In the genomic region with DNA sequence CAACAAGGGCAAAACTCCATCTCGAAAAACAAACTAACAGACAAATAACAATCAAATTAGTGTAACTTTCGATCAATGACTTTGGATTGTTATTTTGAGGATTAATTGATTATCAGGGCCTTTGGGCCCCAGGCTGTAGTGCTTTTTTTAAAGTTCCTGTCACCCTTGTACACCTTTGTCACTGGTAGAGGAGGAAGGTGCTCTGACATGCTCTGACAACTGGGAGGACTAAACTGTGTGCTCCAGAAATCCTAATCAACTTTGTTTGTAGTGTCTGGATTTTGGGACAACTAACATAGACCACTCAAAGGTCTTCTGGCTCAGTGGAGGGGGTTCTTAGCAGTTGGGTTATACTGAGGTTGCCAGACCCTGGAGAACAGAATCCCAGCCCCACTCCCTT, we compare ENCODE assay signal across 9 cellular contexts. TPM values are rescaled to one million over a fixed set of nuclear protein-coding genes. Genes with fewer than 3 reads are reported as not detected.
DNase-seq lines count a peak whose midpoint lies in the region; ATAC-seq and TF ChIP-seq lines count a peak whose summit lies in the region.
"Had no signal": no experiment of that assay in that cellular context is flagged by ENCODE, and none has a peak within 500 bp of the region (broad histone marks: within the 10 kb centered on the region; RNA-seq: fewer than 3 reads in every experiment).

No MANE protein-coding gene starts in this region.

- no CpG with 5 or more reads among the region's 2 CpGs for WGBS in mesendoderm (ENCODE audit: extremely low coverage, insufficient coverage, low lambda C conversion rate)

- H3K9me3 ChIP-seq in left ventricle myocardium inferior (replicated peaks), result no peaks in the 10 kb centered on the region

- H3K18ac ChIP-seq in mesendoderm (ENCODE audit: low read length), result no peak overlapping the region

- no peaks in the 10 kb centered on the region for H3K27me3 Mint-ChIP-seq in MCF 10A (ENCODE audit: insufficient read depth, unreplicated experiment)

- H3K23ac ChIP-seq in mesendoderm (ENCODE audit: low read length), result no peak overlapping the region

- TF ChIP-seq CTCF in left ventricle myocardium inferior (IDR thresholded peaks at IDR 0.05; ENCODE audit: borderline replicate concordance) (no peak), MCF 10A (IDR thresholded peaks at IDR 0.05; ENCODE audit: unreplicated experiment) (no peak)

- H3K4ac ChIP-seq in mesendoderm (ENCODE audit: low read depth, low read length), result no peak overlapping the region

- no peaks in the 10 kb centered on the region for H3K9me3 Mint-ChIP-seq in MCF 10A (ENCODE audit: unreplicated experiment)

- H2BK15ac ChIP-seq in mesendoderm (replicated peaks; ENCODE audit: low read depth), result no peak overlapping the region

- peak overlapping the region; percentile 66 for H3K4me2 ChIP-seq in mesendoderm (ENCODE audit: low read length)

- no peak for DNase-seq in left ventricle myocardium inferior
- no peak for DNase-seq in cardiac septum (ENCODE audit: low spot score)
- no peak for DNase-seq in MCF 10A (ENCODE audit: unreplicated experiment)
- no peak for DNase-seq in mesendoderm
- DNase-seq in amniotic stem cell (lab: John Stamatoyannopoulos, UW), result no peak
- DNase-seq in NOMO-1 (lab: John Stamatoyannopoulos, UW; ENCODE audit: unreplicated experiment in 2 of 2), result no peak
- DNase-seq in NK-92 treated with Interleukin-12 subunit alpha and Interleukin-12 subunit beta, amount 100 ng/mL, for 24 hours (lab: John Stamatoyannopoulos, UW), result no peak

- CTCF ChIA-PET in MCF 10A (lab: Yijun Ruan, JAX), result no interaction called here

- no peak overlapping the region for H4K8ac ChIP-seq in mesendoderm (ENCODE audit: low read depth, low read length)

- H3K4me1 ChIP-seq in left ventricle myocardium inferior (peaks cover 41% of the 10 kb centered on the region), mesendoderm (ENCODE audit: control insufficient read depth, low read depth, low read length) (peaks cover 4% of the 10 kb centered on the region)

- POLR2A ChIA-PET in MCF 10A (lab: Yijun Ruan, JAX), result interaction anchor here (1.5 to 1.6 kb wide), 2 partner anchors 23 to 29 kb away, joined by 6 to 8 read pairs; no protein-coding TSS in a partner anchor

- H3K4me3 Mint-ChIP-seq in MCF 10A (ENCODE audit: unreplicated experiment), result peak overlapping the region; percentile 91

- H3K27me3 ChIP-seq in left ventricle myocardium inferior (ENCODE audit: low read depth), result no peaks in the 10 kb centered on the region
- H3K27me3 ChIP-seq in mesendoderm (ENCODE audit: insufficient read depth, low read length, poor library complexity), result no peaks in the 10 kb centered on the region

- peaks cover 59% of the 10 kb centered on the region for H3K79me2 ChIP-seq in mesendoderm (ENCODE audit: control insufficient read depth, insufficient read depth, low read length)

- H3K36me3 Mint-ChIP-seq in MCF 10A (ENCODE audit: insufficient read depth, unreplicated experiment), result peaks cover 34% of the 10 kb centered on the region

- ATAC-seq in GM21423 (IDR thresholded peaks at IDR 0.05; ENCODE audit: unreplicated experiment), result no peak

- H2BK120ac ChIP-seq in mesendoderm (ENCODE audit: low read depth, low read length), result no peak overlapping the region

- H3K36me3 ChIP-seq in left ventricle myocardium inferior (peaks cover 14% of the 10 kb centered on the region), mesendoderm (ENCODE audit: control insufficient read depth, insufficient read depth, low read length) (peaks cover 4% of the 10 kb centered on the region)

- H2AK5ac ChIP-seq in mesendoderm (ENCODE audit: low read length), result no peak overlapping the region

- H2BK5ac ChIP-seq in mesendoderm (ENCODE audit: low read length), result no peak overlapping the region

- H3K27ac ChIP-seq in left ventricle myocardium inferior (replicated peaks), result peak overlapping the region; percentile 92
- H3K27ac ChIP-seq in mesendoderm (ENCODE audit: low read depth, low read length), result no peak overlapping the region

- TSS peak; percentile 22 for BruUV-seq in MCF 10A (replicated peaks; lab: Mats Ljungman, UMichigan)

- no peak overlapping the region for H4K5ac ChIP-seq in mesendoderm (ENCODE audit: low read length)

- H3K56ac ChIP-seq in mesendoderm (ENCODE audit: low read length), result peak overlapping the region; percentile 75

- intact Hi-C loops in left ventricle myocardium inferior (cut with micrococcal nuclease), result no loop called here
- intact Hi-C loops in cardiac septum (cut with DNase I), result no loop called here
- intact Hi-C loops in MCF 10A (cut with micrococcal nuclease), result loop anchor here (10.0 kb wide), 1 partner anchor 330 kb away; no protein-coding TSS in a partner anchor

- H3K4me3 ChIP-seq in left ventricle myocardium inferior (peak overlapping the region; percentile 94), mesendoderm (ENCODE audit: low read length) (peak overlapping the region; percentile 32)

- H3K79me1 ChIP-seq in mesendoderm (ENCODE audit: low read length), result peaks cover 7% of the 10 kb centered on the region

- H3K4me1 Mint-ChIP-seq in MCF 10A (ENCODE audit: insufficient read depth, unreplicated experiment), result peaks cover 44% of the 10 kb centered on the region

- peak overlapping the region; percentile 92 for H3K27ac Mint-ChIP-seq in MCF 10A (ENCODE audit: low read depth, unreplicated experiment)

- H3K9ac ChIP-seq in mesendoderm (ENCODE audit: low read length), result peak overlapping the region; percentile 85

RNA-seq across cellular contexts. Expression of gene TXN, which starts 1.8 kb away (rescaled TPM):
- total RNA-seq in left ventricle myocardium inferior (51.4 TPM), cardiac septum (60.0 TPM), MCF 10A (2022) (349 TPM in 2 replicates)
- polyA plus RNA-seq in mesendoderm (2013, experiment 1 of 2), result 709 TPM
- polyA plus RNA-seq in mesendoderm (2013, experiment 2 of 2), result 717 TPM

RNA-seq across cellular contexts. Expression of gene C9orf152, which starts 46.5 kb away (rescaled TPM):
- total RNA-seq in left ventricle myocardium inferior (not detected), cardiac septum (not detected), MCF 10A (2022) (not detected in 2 replicates)
- polyA plus RNA-seq in mesendoderm (2013, experiment 1 of 2), result 0.01 TPM
- polyA plus RNA-seq in mesendoderm (2013, experiment 2 of 2), result not detected
- total RNA-seq: mononuclear cell had no signal
